Comparison of ENCODE assay signal across 8 cellular contexts in genomic region chr1:53715478-53715877, GRCh38. TPM values are rescaled to one million over a fixed set of nuclear protein-coding genes. Genes with fewer than 3 reads are reported as not detected.
DNase-seq lines count a peak whose midpoint lies in the region; TF ChIP-seq lines count a peak whose summit lies in the region.

No MANE protein-coding gene starts in this region.

- CTCF ChIA-PET in AG04449 (lab: Yijun Ruan, JAX) (interaction anchor here (1.0 to 2.8 kb wide), 13 partner anchors 9 to 229 kb away, joined by 3 to 19 read pairs (median 6); no protein-coding TSS in a partner anchor), PC-9 (lab: Charles Lee) (interaction anchor here (0.7 kb wide), 1 partner anchor 229 kb away, joined by 3 read pairs; no protein-coding TSS in a partner anchor)

- H3K27me3 ChIP-seq in PC-9 (ENCODE audit: insufficient read depth, low read depth) (peaks cover 28% of the 10 kb centered on the region; the same call in 1 of the 2 replicates), dorsolateral prefrontal cortex (no peaks in the 10 kb centered on the region)

- no peaks in the 10 kb centered on the region for H3K4me1 ChIP-seq in PC-9 (replicated peaks; ENCODE audit: insufficient read depth)

- peak; percentile 65 for TF ChIP-seq CTCF in AG04449 (IDR thresholded peaks at IDR 0.05; ENCODE audit: insufficient read depth, low read length, missing control alignments)
- peak; percentile 68 for TF ChIP-seq CTCF in GM12872 (IDR thresholded peaks at IDR 0.05; ENCODE audit: insufficient read depth, low read depth, low read length)
- TF ChIP-seq CTCF in PC-9 (conservative IDR thresholded peaks at IDR 0.05), result peak; percentile 39; the same call in 1 of the 2 replicates
- TF ChIP-seq CTCF in fibroblast of mammary gland (conservative IDR thresholded peaks at IDR 0.05; ENCODE audit: control insufficient read depth, insufficient read depth, low read depth, low read length), result peak; percentile 59
- TF ChIP-seq CTCF in dorsolateral prefrontal cortex (IDR thresholded peaks at IDR 0.05 in 54 of 56, conservative IDR thresholded peaks at IDR 0.05 in 2 of 56; ENCODE audit: low read depth in 1 of 56, partially characterized antibody in 56 of 56), result peak in 1 of 56 donors; percentile 13

- DNase-seq in AG04449 (ENCODE audit: low read depth, low spot score), result no peak
- DNase-seq in PC-9, result no peak
- DNase-seq in fibroblast of mammary gland (ENCODE audit: low read depth), result peak; percentile 38
- DNase-seq in foreskin melanocyte, result no peak
- DNase-seq in activated gamma-delta T cell treated with Interleukin-2 at 50 U/mL for 16 hours, result no peak
- DNase-seq in GM19240 (ENCODE audit: insufficient read length, low spot score), result no peak
- no peak for DNase-seq in dorsolateral prefrontal cortex

- no peak overlapping the region for H2AFZ ChIP-seq in PC-9

- no peaks in the 10 kb centered on the region for H3K9me3 ChIP-seq in PC-9 (ENCODE audit: insufficient read depth, low read depth)

- H3K79me2 ChIP-seq in PC-9 (ENCODE audit: low read depth), result no peaks in the 10 kb centered on the region

- H3F3A ChIP-seq in PC-9 (ENCODE audit: insufficient read depth, low read depth), result no peaks in the 10 kb centered on the region

- POLR2A ChIA-PET in AG04449 (lab: Yijun Ruan, JAX), result no interaction called here
- POLR2A ChIA-PET in PC-9 (lab: Charles Lee; ENCODE audit: unreplicated experiment), result no interaction called here

- no peak overlapping the region for H3K4me3 ChIP-seq in AG04449 (ENCODE audit: low read depth, low read length)
- H3K4me3 ChIP-seq in PC-9, result no peak overlapping the region
- H3K4me3 ChIP-seq in fibroblast of mammary gland (ENCODE audit: control insufficient read depth, low read depth, low read length), result no peak overlapping the region
- H3K4me3 ChIP-seq in dorsolateral prefrontal cortex, result no peak overlapping the region

- H3K36me3 ChIP-seq in PC-9 (ENCODE audit: low read depth), result no peaks in the 10 kb centered on the region

- H3K4me2 ChIP-seq in PC-9, result no peak overlapping the region

- no peaks in the 10 kb centered on the region for H3K9me2 ChIP-seq in PC-9 (ENCODE audit: insufficient read depth)

- no peaks in the 10 kb centered on the region for H4K20me1 ChIP-seq in PC-9 (ENCODE audit: insufficient read depth)

- H3K27ac ChIP-seq in PC-9, result no peak overlapping the region
- H3K27ac ChIP-seq in dorsolateral prefrontal cortex, result no peak overlapping the region

- BruUV-seq in PC-9 (replicated peaks; lab: Mats Ljungman, UMichigan), result no TSS peak

- intact Hi-C loops in PC-9 (cut with micrococcal nuclease; ENCODE audit: unreplicated experiment), result no loop called here
- intact Hi-C loops in dorsolateral prefrontal cortex (cut with DNase I), result no loop called here

RNA-seq across cellular contexts. Expression of gene GLIS1, which starts 23.5 kb away (rescaled TPM):
- total RNA-seq in PC-9 (2021), result not detected in 2 replicates
- 10 to 100 TPM in 35 of 120 experiments, 1 to 10 TPM in 85; 2.8 to 18.5 (median 9.0) TPM for total RNA-seq in dorsolateral prefrontal cortex
